17 cellular contexts compared by ENCODE assay signal in genomic region chr1:63115527-63115926, GRCh38.
DNase-seq lines count a peak whose midpoint lies in the region; ATAC-seq and TF ChIP-seq lines count a peak whose summit lies in the region.
"Had no signal": no experiment of that assay in that cellular context is flagged by ENCODE, and none has a peak within 500 bp of the region (broad histone marks: within the 10 kb centered on the region; RNA-seq: fewer than 3 reads in every experiment).

No MANE protein-coding gene starts in this region.

- no peak overlapping the region for H3K27ac ChIP-seq in right lobe of liver
- H3K27ac ChIP-seq: 22Rv1; BLaER1 treated with 17β-estradiol and CSF1 and Interleukin-3, amounts not matched to agents 10 nM and 100 nM; GM23248 had no signal

- no peaks in the 10 kb centered on the region for H3K27me3 ChIP-seq in right lobe of liver
- H3K27me3 ChIP-seq: BLaER1 treated with 17β-estradiol and CSF1 and Interleukin-3, amounts not matched to agents 10 nM and 100 nM had no signal

- H3K9me3 ChIP-seq in right lobe of liver, result no peaks in the 10 kb centered on the region
- H3K9me3 ChIP-seq: BE2C; BLaER1 treated with 17β-estradiol and CSF1 and Interleukin-3, amounts not matched to agents 10 nM and 100 nM had no signal

- intact Hi-C loops in right lobe of liver (cut with DNase I), result no loop called here

- no peak for TF ChIP-seq CTCF in right lobe of liver (IDR thresholded peaks at IDR 0.05)

- no peak overlapping the region for H3K4me3 ChIP-seq in right lobe of liver
- H3K4me3 ChIP-seq: BLaER1 treated with 17β-estradiol and CSF1 and Interleukin-3, amounts not matched to agents 10 nM and 100 nM; GM23248 had no signal

- H3K4me1 ChIP-seq in right lobe of liver, result peaks cover 0 to 8% (median 0%) of the 10 kb centered on the region in 4 donors
- H3K4me1 ChIP-seq: BE2C had no signal

- H3K36me3 ChIP-seq in right lobe of liver, result no peaks in the 10 kb centered on the region
- H3K36me3 ChIP-seq: BE2C; BLaER1 treated with 17β-estradiol and CSF1 and Interleukin-3, amounts not matched to agents 10 nM and 100 nM had no signal

- DNase-seq in DMS53 (lab: John Stamatoyannopoulos, UW) (peak; percentile 22), DMS53 treated with DMSO at 0.1 percent for 48 hours (lab: John Stamatoyannopoulos, UW; ENCODE audit: unreplicated experiment) (no peak), NCI-H82 (lab: John Stamatoyannopoulos, UW) (peak; percentile 66), right lobe of liver (no peak), NCI-H146 (lab: John Stamatoyannopoulos, UW) (no peak)
- DNase-seq in activated CD4-positive, CD25-positive, alpha-beta regulatory T cell (lab: John Stamatoyannopoulos, UW), result no peak
- DNase-seq: BE2C; CD4-positive, alpha-beta T cell; CD8-positive, alpha-beta memory T cell; DMS 273 treated with DMSO at 0.1 percent for 48 hours; DND-41; H9 had no signal

- no peak for TF ChIP-seq POLR2A in right lobe of liver (IDR thresholded peaks at IDR 0.05)

- peak; percentile 52 to 83 (median 72) for ATAC-seq in right lobe of liver
- ATAC-seq in HG03354 (IDR thresholded peaks at IDR 0.05; ENCODE audit: poor library complexity, severe bottlenecking, unreplicated experiment), result no peak
- ATAC-seq: HCT116 had no signal

- WGBS in right lobe of liver (ENCODE audit: insufficient coverage, low coverage, low lambda C conversion rate, missing lambda C conversion rate), result 45% methylated on average over 3 of the region's 3 CpGs

Comparison
In these comparisons a context has a peak if more than half of its experiments do, and no peak if none do; other contexts are left out.
1. DNase-seq: peak in DMS53 (single experiment) and NCI-H82 (single experiment); none in DMS53 treated with DMSO at 0.1 percent for 48 hours (single experiment), right lobe of liver (0 of 3), NCI-H146 (single experiment) and activated CD4-positive, CD25-positive, alpha-beta regulatory T cell (0 of 4).